ENCODE assay signal across 21 cellular contexts in the genomic region with DNA sequence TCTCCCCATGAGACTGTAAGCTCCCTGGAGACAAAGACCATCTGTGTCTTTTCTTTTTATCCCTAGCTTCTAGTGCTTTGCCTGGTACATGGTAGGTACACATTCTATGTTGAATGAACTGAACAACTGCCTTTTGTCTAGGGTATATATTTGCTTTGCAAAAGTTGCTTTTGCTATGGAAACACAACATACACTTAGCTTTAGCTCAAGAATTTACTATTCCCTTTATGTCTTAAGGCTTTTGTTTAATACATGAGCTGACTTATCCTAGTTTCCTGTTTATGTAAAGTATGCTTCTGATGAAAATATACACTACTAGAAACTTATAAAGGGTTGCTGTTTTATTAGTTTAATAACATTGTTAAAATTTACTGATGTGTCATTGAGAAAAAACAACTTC.
DNase-seq lines count a peak whose midpoint lies in the region; ATAC-seq and TF ChIP-seq lines count a peak whose summit lies in the region.
"Had no signal": no experiment of that assay in that cellular context is flagged by ENCODE, and none has a peak within 500 bp of the region (broad histone marks: within the 10 kb centered on the region; RNA-seq: fewer than 3 reads in every experiment).

No MANE protein-coding gene starts in this region.

- no peak overlapping the region; the same call in 1 of the 2 replicates for H4K5ac ChIP-seq in IMR-90 (ENCODE audit: low read depth, low read length)

- no peak overlapping the region for H3K23ac ChIP-seq in IMR-90 (ENCODE audit: low read depth, low read length)

- BruUV-seq in A673 (replicated peaks; lab: Mats Ljungman, UMichigan) (no TSS peak), IMR-90 (replicated peaks; lab: Mats Ljungman, UMichigan) (no TSS peak)

- H3K4me2 ChIP-seq in IMR-90 (ENCODE audit: low read depth, low read length) = no peak overlapping the region
- H3K4me2 ChIP-seq: GM23338, SK-N-SH had no signal

- H2AK9ac ChIP-seq in IMR-90 (replicated peaks; ENCODE audit: low read depth, low read length, poor library complexity) = no peak overlapping the region

- H3K4me3 ChIP-seq in A673 (ENCODE audit: low read depth, low read length, poor library complexity, severe bottlenecking) = no peak overlapping the region
- no peak overlapping the region for H3K4me3 ChIP-seq in IMR-90 (ENCODE audit: insufficient read depth, low read depth, low read length)
- H3K4me3 ChIP-seq: gastroesophageal sphincter, GM23338, vagina had no signal

- H3K56ac ChIP-seq in IMR-90 (ENCODE audit: extremely low read depth, insufficient read depth, low read length) = no peak overlapping the region

- H3K4ac ChIP-seq in IMR-90 (ENCODE audit: low read depth, low read length) = peak overlapping the region; percentile 43; the same call in 1 of the 2 replicates

- H3K79me1 ChIP-seq in IMR-90 (ENCODE audit: low read depth in 1 of 2, low read length in 2 of 2) = 0 out of 4 replicates have a peak, but pooled peaks cover 0 to 5% of the 10 kb centered on the region in 2 experiments

- intact Hi-C loops in A673 (cut with micrococcal nuclease; ENCODE audit: unreplicated experiment) (no loop called here), IMR-90 (cut with micrococcal nuclease) (no loop called here)

- POLR2A ChIA-PET in A673 (lab: Charles Lee; ENCODE audit: low non-redundant PET) = no interaction called here
- POLR2A ChIA-PET in IMR-90 (lab: Charles Lee; ENCODE audit: unreplicated experiment) = no interaction called here

- H3K9me3 ChIP-seq in A673 (ENCODE audit: low read depth, low read length, poor library complexity, severe bottlenecking) (no peaks in the 10 kb centered on the region), IMR-90 (ENCODE audit: control insufficient read depth, insufficient read depth, low read length) (no peaks in the 10 kb centered on the region)
- H3K9me3 ChIP-seq: gastroesophageal sphincter, SK-N-SH, vagina had no signal

- H2BK5ac ChIP-seq in IMR-90 (ENCODE audit: low read depth, low read length, poor library complexity, severe bottlenecking) = peak overlapping the region; percentile 59

- H3K4me1 ChIP-seq in A673 (ENCODE audit: insufficient read depth, low read length, poor library complexity, severe bottlenecking) (peaks cover 15% of the 10 kb centered on the region), IMR-90 (ENCODE audit: control insufficient read depth, insufficient read depth, low read length) (peaks cover 7% of the 10 kb centered on the region), foreskin keratinocyte (no peaks in the 10 kb centered on the region)
- H3K4me1 ChIP-seq: gastroesophageal sphincter, parathyroid adenoma, vagina had no signal

- in situ Hi-C loops in IMR-90 (cut with MboI; ENCODE audit: low sequenced_read_pairs) = no loop called here

- peak overlapping the region; percentile 80; the same call in 1 of the 2 replicates for H3K18ac ChIP-seq in IMR-90 (ENCODE audit: low read depth, low read length)

- no peak overlapping the region for H2AFZ ChIP-seq in IMR-90 (replicated peaks; ENCODE audit: low read length, poor library complexity)
- H2AFZ ChIP-seq: GM23338, parathyroid adenoma had no signal

- dilution Hi-C loops in IMR-90 (cut with HindIII; ENCODE audit: low sequenced_read_pairs, unreplicated experiment) = no loop called here

- no peaks in the 10 kb centered on the region for H3K36me3 ChIP-seq in A673 (ENCODE audit: insufficient read depth, low read length, poor library complexity, severe bottlenecking)
- no peaks in the 10 kb centered on the region for H3K36me3 ChIP-seq in IMR-90 (ENCODE audit: control insufficient read depth, insufficient read depth, low read length)
- H3K36me3 ChIP-seq: gastroesophageal sphincter, vagina had no signal

- peak overlapping the region; percentile 47; the same call in 1 of the 2 replicates for H2BK120ac ChIP-seq in IMR-90 (ENCODE audit: low read depth, low read length)

- peaks cover 2% of the 10 kb centered on the region; the same call in 1 of the 2 replicates for H3K9me1 ChIP-seq in IMR-90 (ENCODE audit: insufficient read depth, low read length)

- DNase-seq in A673 (ENCODE audit: low spot score) (peak; percentile 58), IMR-90 (peak; percentile 71), NCI-H774 (lab: John Stamatoyannopoulos, UW) (peak; percentile 11), foreskin keratinocyte (peak; percentile 13 to 17), mucosa of gallbladder (ENCODE audit: low spot score) (no peak), putamen (ENCODE audit: low spot score) (no peak), NCI-H128 (lab: John Stamatoyannopoulos, UW; ENCODE audit: unreplicated experiment) (no peak)
- DNase-seq: activated B cell treated with CpG ODN at 0.5 μM for 24 hours; activated CD4-positive, alpha-beta memory T cell treated with anti-CD3 and anti-CD28 coated beads, Interleukin-2, amount 10 ng/mL, durations not matched to agents 7 days and 5 days; activated gamma-delta T cell; activated T-cell treated with anti-CD3 and anti-CD28 coated beads for 4 hours; DND-41; naive thymus-derived CD8-positive, alpha-beta T cell; NCI-H510A; SK-N-SH had no signal

- H2AK5ac ChIP-seq in IMR-90 (ENCODE audit: low read depth, low read length) = no peak overlapping the region

- 0 out of 2 replicates have a peak overlapping the region, but pooled peaks have one; percentile 37 for H3K14ac ChIP-seq in IMR-90 (replicated peaks; ENCODE audit: low read depth, low read length)

- TF ChIP-seq POLR2A in IMR-90 (IDR thresholded peaks at IDR 0.05; ENCODE audit: low read depth, low read length) = no peak

- H3K27me3 ChIP-seq in A673 (replicated peaks; ENCODE audit: insufficient read depth, low read depth, low read length, poor library complexity) = no peaks in the 10 kb centered on the region
- H3K27me3 ChIP-seq in IMR-90 (ENCODE audit: control insufficient read depth, insufficient read depth, low read length) = no peaks in the 10 kb centered on the region
- H3K27me3 ChIP-seq in foreskin keratinocyte = no peaks in the 10 kb centered on the region
- H3K27me3 ChIP-seq: gastroesophageal sphincter, vagina had no signal

- no peaks in the 10 kb centered on the region for H4K20me1 ChIP-seq in IMR-90 (ENCODE audit: insufficient read depth, low read length)

- TF ChIP-seq CTCF in A673 (conservative IDR thresholded peaks at IDR 0.05; ENCODE audit: low read depth, low read length) (no peak), IMR-90 (conservative IDR thresholded peaks at IDR 0.05; ENCODE audit: low read depth, low read length) (no peak), foreskin keratinocyte (conservative IDR thresholded peaks at IDR 0.05) (no peak)

- H2BK15ac ChIP-seq in IMR-90 (ENCODE audit: low read depth, low read length) = 0 out of 3 replicates have a peak overlapping the region, but pooled peaks have one; percentile 2

- H3K9ac ChIP-seq in IMR-90 (ENCODE audit: low read depth, low read length) = no peak overlapping the region
- H3K9ac ChIP-seq: parathyroid adenoma, SK-N-SH had no signal

- ATAC-seq in IMR-90 (ENCODE audit: low read depth) = peak; percentile 76
- ATAC-seq in foreskin keratinocyte = no peak
- ATAC-seq in HG03521 (IDR thresholded peaks at IDR 0.05; ENCODE audit: unreplicated experiment) = no peak
- ATAC-seq: gastroesophageal sphincter; GM23338; naive thymus-derived CD8-positive, alpha-beta T cell; Panc1 had no signal

- H2BK20ac ChIP-seq in IMR-90 (ENCODE audit: low read depth, low read length) = peak overlapping the region; percentile 69; the same call in 1 of the 2 replicates

- no peak overlapping the region for H4K91ac ChIP-seq in IMR-90 (ENCODE audit: insufficient read depth, low read depth, low read length)

- H4K8ac ChIP-seq in IMR-90 (ENCODE audit: low read depth in 2 of 2, low read length in 2 of 2) = no peak overlapping the region

- no peak overlapping the region for H3K27ac ChIP-seq in A673 (ENCODE audit: low read depth, low read length, poor library complexity, severe bottlenecking)
- no peak overlapping the region; the same call in 1 of the 2 replicates for H3K27ac ChIP-seq in IMR-90 (ENCODE audit: insufficient read depth, low read length)
- H3K27ac ChIP-seq in foreskin keratinocyte = no peak overlapping the region
- H3K27ac ChIP-seq: gastroesophageal sphincter, parathyroid adenoma, vagina had no signal

- no peak for TF ChIP-seq RAD21 in IMR-90 (IDR thresholded peaks at IDR 0.05; ENCODE audit: low read length)

- CTCF ChIA-PET in A673 (lab: Charles Lee) = no interaction called here
- CTCF ChIA-PET in IMR-90 (lab: Yijun Ruan, JAX) = no interaction called here

TF ChIP-seq in IMR-90, 13 proteins besides CTCF, POLR2A, EP300 and RAD21 (continues in another document):
- TF ChIP-seq BHLHE40 (IDR thresholded peaks at IDR 0.05; ENCODE audit: low read depth, low read length) (no peak), CHD1 (IDR thresholded peaks at IDR 0.05; ENCODE audit: low read depth, low read length) (no peak), RCOR1 (IDR thresholded peaks at IDR 0.05; ENCODE audit: insufficient replicate concordance, low read length) (no peak), MAFK (IDR thresholded peaks at IDR 0.05; ENCODE audit: low read depth, low read length) (no peak), FOS (IDR thresholded peaks at IDR 0.05; ENCODE audit: low read depth, low read length) (no peak), SMC3 (IDR thresholded peaks at IDR 0.05; ENCODE audit: low read depth, low read length) (no peak), MXI1 (IDR thresholded peaks at IDR 0.05; ENCODE audit: borderline replicate concordance, low read depth, low read length) (no peak), NFE2L2 (IDR thresholded peaks at IDR 0.05; ENCODE audit: low read depth, low read length) (no peak), MAZ (IDR thresholded peaks at IDR 0.05; ENCODE audit: borderline replicate concordance, low read depth, low read length) (no peak), RFX5 (IDR thresholded peaks at IDR 0.05; ENCODE audit: low read depth, low read length) (no peak)
- TF ChIP-seq, protein P1, sequence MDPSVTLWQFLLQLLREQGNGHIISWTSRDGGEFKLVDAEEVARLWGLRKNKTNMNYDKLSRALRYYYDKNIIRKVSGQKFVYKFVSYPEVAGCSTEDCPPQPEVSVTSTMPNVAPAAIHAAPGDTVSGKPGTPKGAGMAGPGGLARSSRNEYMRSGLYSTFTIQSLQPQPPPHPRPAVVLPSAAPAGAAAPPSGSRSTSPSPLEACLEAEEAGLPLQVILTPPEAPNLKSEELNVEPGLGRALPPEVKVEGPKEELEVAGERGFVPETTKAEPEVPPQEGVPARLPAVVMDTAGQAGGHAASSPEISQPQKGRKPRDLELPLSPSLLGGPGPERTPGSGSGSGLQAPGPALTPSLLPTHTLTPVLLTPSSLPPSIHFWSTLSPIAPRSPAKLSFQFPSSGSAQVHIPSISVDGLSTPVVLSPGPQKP (IDR thresholded peaks at IDR 0.05; ENCODE audit: borderline replicate concordance, low read depth, low read length) = no peak
- TF ChIP-seq, protein P2, sequence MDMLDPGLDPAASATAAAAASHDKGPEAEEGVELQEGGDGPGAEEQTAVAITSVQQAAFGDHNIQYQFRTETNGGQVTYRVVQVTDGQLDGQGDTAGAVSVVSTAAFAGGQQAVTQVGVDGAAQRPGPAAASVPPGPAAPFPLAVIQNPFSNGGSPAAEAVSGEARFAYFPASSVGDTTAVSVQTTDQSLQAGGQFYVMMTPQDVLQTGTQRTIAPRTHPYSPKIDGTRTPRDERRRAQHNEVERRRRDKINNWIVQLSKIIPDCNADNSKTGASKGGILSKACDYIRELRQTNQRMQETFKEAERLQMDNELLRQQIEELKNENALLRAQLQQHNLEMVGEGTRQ (IDR thresholded peaks at IDR 0.05; ENCODE audit: low read depth, low read length) = no peak

Comparison
In these comparisons a context has a peak if more than half of its experiments do, and no peak if none do; other contexts are left out.
1. DNase-seq: peak in A673 (single experiment), IMR-90 (single experiment), NCI-H774 (single experiment) and foreskin keratinocyte (2 of 2); none in mucosa of gallbladder (single experiment), putamen (single experiment) and NCI-H128 (single experiment).